Comparison of ENCODE assay signal across 8 cellular contexts in genomic region chr13:27621366-27622101, GRCh38.
A peak's percentile ranks its signal among the peaks of the same experiment; 100 is the strongest.
DNase-seq lines count a peak whose midpoint lies in the region; ATAC-seq and TF ChIP-seq lines count a peak whose summit lies in the region.

Gene POLR1D, plus strand, starts transcription at chr13:27621892. Its CDS starts 92 bp downstream, at chr13:27621984.

- H3K9me3 ChIP-seq in DOHH2 (ENCODE audit: control insufficient read depth, insufficient read depth, low read length), result no peaks in the 10 kb centered on the region
- H3K9me3 ChIP-seq in KOPT-K1 (ENCODE audit: insufficient read depth, low read length, poor library complexity, severe bottlenecking), result no peaks in the 10 kb centered on the region

- ATAC-seq in GM21737 (IDR thresholded peaks at IDR 0.05; ENCODE audit: unreplicated experiment), result peak; percentile 58
- ATAC-seq in stimulated activated naive CD8-positive, alpha-beta T cell treated with anti-CD3 and anti-CD28 coated beads, Interleukin-15, amount 100 ng/mL, for 72 hours, result peak; percentile 73

- no peaks in the 10 kb centered on the region for H3K27me3 ChIP-seq in DOHH2 (ENCODE audit: control insufficient read depth, low read length)

- H3K4me1 ChIP-seq in DOHH2 (ENCODE audit: control insufficient read depth, low read length), result peaks cover 53% of the 10 kb centered on the region

- H3K9me2 ChIP-seq in DOHH2 (replicated peaks; ENCODE audit: control insufficient read depth, low read length), result no peaks in the 10 kb centered on the region

- peak within 1 kb of the TSS; percentile 79 for H3K27ac Mint-ChIP-seq in nephron progenitor cell
- H3K27ac Mint-ChIP-seq in stimulated activated naive CD8-positive, alpha-beta T cell treated with anti-CD3 and anti-CD28 coated beads, Interleukin-15, amount 100 ng/mL, for 72 hours, result peak within 1 kb of the TSS; percentile 98

- H3K79me2 ChIP-seq in DOHH2 (ENCODE audit: control insufficient read depth, low read length), result peaks cover 90% of the 10 kb centered on the region

- no peaks in the 10 kb centered on the region for H3K9me3 Mint-ChIP-seq in nephron progenitor cell
- no peaks in the 10 kb centered on the region for H3K9me3 Mint-ChIP-seq in stimulated activated naive CD8-positive, alpha-beta T cell treated with anti-CD3 and anti-CD28 coated beads, Interleukin-15, amount 100 ng/mL, for 72 hours

- no peak for TF ChIP-seq CTCF in DOHH2 (IDR thresholded peaks at IDR 0.05; ENCODE audit: low read depth, low read length, poor library complexity, severe bottlenecking)
- TF ChIP-seq CTCF in nephron progenitor cell (IDR thresholded peaks at IDR 0.05), result no peak

- H3K4me2 ChIP-seq in DOHH2 (ENCODE audit: low read length), result peak within 1 kb of the TSS; percentile 91

- H3K27ac ChIP-seq in DOHH2 (ENCODE audit: low read depth, low read length) (peak within 1 kb of the TSS; percentile 84), KOPT-K1 (ENCODE audit: low read depth, low read length, poor library complexity, severe bottlenecking) (peak within 1 kb of the TSS; percentile 84)

- peaks cover 48% of the 10 kb centered on the region for H3K36me3 ChIP-seq in DOHH2 (ENCODE audit: control insufficient read depth, low read length)
- H3K36me3 ChIP-seq in KOPT-K1 (ENCODE audit: insufficient read depth, low read length), result peaks cover 39% of the 10 kb centered on the region

- peaks cover 7% of the 10 kb centered on the region for H3F3A ChIP-seq in DOHH2 (ENCODE audit: control insufficient read depth, insufficient read depth)

- H3K4me1 Mint-ChIP-seq in nephron progenitor cell, result peaks cover 53% of the 10 kb centered on the region
- H3K4me1 Mint-ChIP-seq in stimulated activated naive CD8-positive, alpha-beta T cell treated with anti-CD3 and anti-CD28 coated beads, Interleukin-15, amount 100 ng/mL, for 72 hours, result peaks cover 65% of the 10 kb centered on the region

- peaks cover 2% of the 10 kb centered on the region for H3K27me3 Mint-ChIP-seq in nephron progenitor cell (ENCODE audit: low read depth, poor library complexity)
- no peaks in the 10 kb centered on the region for H3K27me3 Mint-ChIP-seq in stimulated activated naive CD8-positive, alpha-beta T cell treated with anti-CD3 and anti-CD28 coated beads, Interleukin-15, amount 100 ng/mL, for 72 hours

- H3K36me3 Mint-ChIP-seq in nephron progenitor cell (ENCODE audit: low read depth), result peaks cover 42% of the 10 kb centered on the region

- H4K20me1 ChIP-seq in DOHH2 (ENCODE audit: control insufficient read depth, insufficient read depth, low read depth, low read length), result peaks cover 22% of the 10 kb centered on the region

- DNase-seq in SIG-M5 (lab: John Stamatoyannopoulos, UW), result peak; percentile 20
- peak; percentile 94 for DNase-seq in activated effector memory CD4-positive, alpha-beta T cell treated with anti-CD3 and anti-CD28 coated beads, Interleukin-2, amount 50 U/mL, for 16 hours
- DNase-seq in fibroblast of the conjunctiva (ENCODE audit: low read depth), result peak; percentile 43
- DNase-seq in nephron progenitor cell, result peak; percentile 76
- peak; percentile 88 to 93 for DNase-seq in stimulated activated naive CD8-positive, alpha-beta T cell treated with anti-CD3 and anti-CD28 coated beads, Interleukin-15, amount 100 ng/mL, for 72 hours

- H3K4me3 Mint-ChIP-seq in nephron progenitor cell, result peak within 1 kb of the TSS; percentile 95
- H3K4me3 Mint-ChIP-seq in stimulated activated naive CD8-positive, alpha-beta T cell treated with anti-CD3 and anti-CD28 coated beads, Interleukin-15, amount 100 ng/mL, for 72 hours, result peak within 1 kb of the TSS; percentile 89 to 98

- H3K4me3 ChIP-seq in DOHH2 (ENCODE audit: low read length), result peak within 1 kb of the TSS; percentile 88

Comparison
In these comparisons a context has a peak if more than half of its experiments do, and no peak if none do; other contexts are left out.
1. Peak in every context shown above with its lines: DNase-seq, ATAC-seq, H3K4me3 ChIP-seq and H3K27ac ChIP-seq.
2. DNase-seq: peak in every context shown above with its lines; median percentile 94 in activated effector memory CD4-positive, alpha-beta T cell treated with anti-CD3 and anti-CD28 coated beads, Interleukin-2, amount 50 U/mL, for 16 hours; 90 in stimulated activated naive CD8-positive, alpha-beta T cell treated with anti-CD3 and anti-CD28 coated beads, Interleukin-15, amount 100 ng/mL, for 72 hours; 76 in nephron progenitor cell; 43 in fibroblast of the conjunctiva; 20 in SIG-M5.